In genomic region chr4:1950369-1950768, GRCh38 we compare ENCODE assay signal across 26 cellular contexts.
"Had no signal": no experiment of that assay in that cellular context is flagged by ENCODE, and none has a peak within 500 bp of the region (broad histone marks: within the 10 kb centered on the region; RNA-seq: fewer than 3 reads in every experiment).

No MANE protein-coding gene starts in this region.

- DNase-seq: colonic mucosa; cortex of kidney; effector CD4-positive, alpha-beta T cell; effector memory CD4-positive, alpha-beta T cell; erythroblast; esophagus squamous epithelium; foreskin fibroblast; foreskin melanocyte; gastrocnemius medialis; glutamatergic neuron; heart right ventricle; hippocampal formation; islet precursor cell; kidney; kidney glomerular epithelial cell; left colon; left ventricle myocardium superior; lower lobe of right lung; mesenchymal stem cell; mucosa of descending colon; naive B cell had no signal

- FAIRE-seq: kidney had no signal

- H3K27ac ChIP-seq: colonic mucosa, epithelial cell of prostate, esophagus squamous epithelium, gastrocnemius medialis, heart right ventricle, lower lobe of right lung had no signal

- H3K27me3 Mint-ChIP-seq: dendritic cell treated with granulocyte-macrophage colony-stimulating factor and Interleukin-4, amounts not matched to agents 40 ng/mL and 50 ng/mL, for 4 days; naive B cell had no signal

- H3K36me3 Mint-ChIP-seq: naive B cell had no signal

- H3K4me1 Mint-ChIP-seq: mesothelial cell of epicardium, naive B cell had no signal

- H3K9me3 Mint-ChIP-seq: dendritic cell treated with granulocyte-macrophage colony-stimulating factor and Interleukin-4, amounts not matched to agents 40 ng/mL and 50 ng/mL, for 4 days; mesothelial cell of epicardium; naive B cell had no signal

- ATAC-seq: esophagus mucosa, gastrocnemius medialis, left colon, left lobe of liver, left ventricle myocardium superior, mucosa of descending colon had no signal

- H3K4me1 ChIP-seq: colonic mucosa, esophagus squamous epithelium, gastrocnemius medialis, lower lobe of right lung had no signal

- H3K4me3 Mint-ChIP-seq: dendritic cell treated with granulocyte-macrophage colony-stimulating factor and Interleukin-4, amounts not matched to agents 40 ng/mL and 50 ng/mL, for 4 days; mesothelial cell of epicardium; naive B cell had no signal

- H3K27ac Mint-ChIP-seq: dendritic cell treated with granulocyte-macrophage colony-stimulating factor and Interleukin-4, amounts not matched to agents 40 ng/mL and 50 ng/mL, for 4 days; mesothelial cell of epicardium had no signal

- H3K9me3 ChIP-seq: colonic mucosa, esophagus squamous epithelium, gastrocnemius medialis, heart right ventricle, lower lobe of right lung, mucosa of descending colon had no signal

- H3K4me3 ChIP-seq: colonic mucosa, esophagus squamous epithelium, gastrocnemius medialis, heart right ventricle, lower lobe of right lung, mucosa of descending colon had no signal

- H3K27me3 ChIP-seq: colonic mucosa, esophagus squamous epithelium, gastrocnemius medialis, heart right ventricle had no signal
